Comparison of ENCODE assay signal across 10 cellular contexts in genomic region chr13:51731759-51732158, GRCh38.
DNase-seq lines count a peak whose midpoint lies in the region; ATAC-seq, FAIRE-seq and TF ChIP-seq lines count a peak whose summit lies in the region.
"Had no signal": no experiment of that assay in that cellular context is flagged by ENCODE, and none has a peak within 500 bp of the region (broad histone marks: within the 10 kb centered on the region; RNA-seq: fewer than 3 reads in every experiment).

No MANE protein-coding gene starts in this region.

- FAIRE-seq in HTR-8/SVneo (lab: Jason Lieb, UNC): no peak

- H3K27me3 ChIP-seq in A673 (replicated peaks; ENCODE audit: insufficient read depth, low read depth, low read length, poor library complexity) (no peaks in the 10 kb centered on the region), lower lobe of right lung (ENCODE audit: low read depth) (no peaks in the 10 kb centered on the region)

- peak; percentile 56 for TF ChIP-seq CTCF in A673 (conservative IDR thresholded peaks at IDR 0.05; ENCODE audit: low read depth, low read length)
- peak; percentile 33 for TF ChIP-seq CTCF in lower lobe of right lung (IDR thresholded peaks at IDR 0.05)

- peaks cover 7% of the 10 kb centered on the region for H3K36me3 ChIP-seq in A673 (ENCODE audit: insufficient read depth, low read length, poor library complexity, severe bottlenecking)
- H3K36me3 ChIP-seq in lower lobe of right lung: peaks cover 12% of the 10 kb centered on the region

- H3K4me3 ChIP-seq in A673 (ENCODE audit: low read depth, low read length, poor library complexity, severe bottlenecking) (no peak overlapping the region), lower lobe of right lung (no peak overlapping the region)

- DNase-seq in A673 (ENCODE audit: low spot score) (peak; percentile 55), HTR-8/SVneo (ENCODE audit: insufficient read length, low spot score) (peak; percentile 24), dedifferentiated amniotic fluid mesenchymal stem cell (ENCODE audit: extremely low spot score) (peak; percentile 26), lower lobe of right lung (no peak), kidney glomerular epithelial cell (lab: John Stamatoyannopoulos, UW) (no peak), HUDEP-2 (lab: John Stamatoyannopoulos, UW; ENCODE audit: unreplicated experiment in 76 of 76) (no peak)
- DNase-seq: SHP77 treated with DMSO at 0.1 percent for 48 hours; stimulated activated CD4-positive, alpha-beta T cell treated with anti-CD3 and anti-CD28 coated beads, Interleukin-2, amount 100 ng/mL, for 48 hours had no signal

- no TSS peak for BruUV-seq in A673 (replicated peaks; lab: Mats Ljungman, UMichigan)

- POLR2A ChIA-PET in A673 (lab: Charles Lee; ENCODE audit: low non-redundant PET): interaction anchor here (1.2 kb wide), 1 partner anchor 279 kb away, joined by 5 read pairs; the partner anchor contains the start of gene INTS6

- no peaks in the 10 kb centered on the region for H3K9me3 ChIP-seq in A673 (ENCODE audit: low read depth, low read length, poor library complexity, severe bottlenecking)
- H3K9me3 ChIP-seq in lower lobe of right lung: no peaks in the 10 kb centered on the region

- H3K27ac ChIP-seq in A673 (ENCODE audit: low read depth, low read length, poor library complexity, severe bottlenecking): peak overlapping the region; percentile 41
- no peak overlapping the region for H3K27ac ChIP-seq in lower lobe of right lung

- H3K4me1 ChIP-seq in A673 (ENCODE audit: insufficient read depth, low read length, poor library complexity, severe bottlenecking): peaks cover 63% of the 10 kb centered on the region
- peaks cover 8% of the 10 kb centered on the region for H3K4me1 ChIP-seq in lower lobe of right lung

- CTCF ChIA-PET in A673 (lab: Charles Lee): interaction anchor here (0.8 kb wide), 1 partner anchor 287 kb away, joined by 3 read pairs; no protein-coding TSS in a partner anchor

- intact Hi-C loops in A673 (cut with micrococcal nuclease; ENCODE audit: unreplicated experiment): loop anchor here (5.0 kb wide), 2 partner anchors 139 to 279 kb away; partner anchors contain the start of gene INTS6
- intact Hi-C loops in lower lobe of right lung (cut with DNase I): no loop called here

- no peak for ATAC-seq in lower lobe of right lung
- no peak for ATAC-seq in GM18870 (IDR thresholded peaks at IDR 0.05; ENCODE audit: unreplicated experiment)
- no peak for ATAC-seq in HG03442 (IDR thresholded peaks at IDR 0.05; ENCODE audit: unreplicated experiment)

Comparison
In these comparisons a context has a peak if more than half of its experiments do, and no peak if none do; other contexts are left out.
1. DNase-seq: peak in A673 (single experiment), HTR-8/SVneo (single experiment) and dedifferentiated amniotic fluid mesenchymal stem cell (single experiment); none in lower lobe of right lung (single experiment), kidney glomerular epithelial cell (single experiment) and HUDEP-2 (0 of 76).